ENCODE assay signal across 10 cellular contexts in genomic region chr18:63980027-63980426, GRCh38. TPM values are rescaled to one million over a fixed set of nuclear protein-coding genes. Genes with fewer than 3 reads are reported as not detected.
DNase-seq lines count a peak whose midpoint lies in the region; ATAC-seq, FAIRE-seq and TF ChIP-seq lines count a peak whose summit lies in the region.
"Had no signal": no experiment of that assay in that cellular context is flagged by ENCODE, and none has a peak within 500 bp of the region (broad histone marks: within the 10 kb centered on the region; RNA-seq: fewer than 3 reads in every experiment).

No MANE protein-coding gene starts in this region.

- H3K4me1 Mint-ChIP-seq in HFFc6 (ENCODE audit: low read depth) = peaks cover 30% of the 10 kb centered on the region

- DNase-seq in HFFc6 = no peak
- no peak for DNase-seq in ascending aorta (ENCODE audit: low spot score in 2 of 2)
- DNase-seq in left lobe of liver (ENCODE audit: low spot score) = no peak
- DNase-seq in pons (ENCODE audit: low spot score) = no peak
- no peak for DNase-seq in D721Med (ENCODE audit: insufficient read length, low spot score)
- DNase-seq in DMS153 treated with DMSO at 0.1 percent for 48 hours (lab: John Stamatoyannopoulos, UW; ENCODE audit: unreplicated experiment) = no peak
- DNase-seq: effector memory CD4-positive, alpha-beta T cell had no signal

- H3K9me3 ChIP-seq in ascending aorta = no peaks in the 10 kb centered on the region
- H3K9me3 ChIP-seq in stomach smooth muscle (ENCODE audit: control insufficient read depth in 2 of 2, low read length in 2 of 2) = no peaks in the 10 kb centered on the region
- H3K9me3 ChIP-seq: heart right ventricle had no signal

- H3K27ac Mint-ChIP-seq in HFFc6 = peak overlapping the region; percentile 75

- TF ChIP-seq CTCF in HFFc6 (IDR thresholded peaks at IDR 0.05) (no peak), ascending aorta (IDR thresholded peaks at IDR 0.05) (no peak), D721Med (IDR thresholded peaks at IDR 0.05; ENCODE audit: insufficient read depth, missing control alignments) (no peak)

- H3K4me1 ChIP-seq in ascending aorta (no peaks in the 10 kb centered on the region), stomach smooth muscle (ENCODE audit: control insufficient read depth, insufficient read depth, low read length) (peaks cover 5% of the 10 kb centered on the region)

- no peaks in the 10 kb centered on the region for H3K27me3 ChIP-seq in ascending aorta
- no peaks in the 10 kb centered on the region for H3K27me3 ChIP-seq in stomach smooth muscle (ENCODE audit: control insufficient read depth in 1 of 2, insufficient read depth in 2 of 2, low read length in 2 of 2)
- H3K27me3 ChIP-seq: heart right ventricle had no signal

- H3K4me3 ChIP-seq in ascending aorta (peak overlapping the region in 1 of 2 donors; percentile 43), stomach smooth muscle (ENCODE audit: low read length in 2 of 2) (peak overlapping the region; percentile 58 to 66)

- intact Hi-C loops in ascending aorta (cut with DNase I) = no loop called here

- peak overlapping the region; percentile 51 to 69 for H3K9ac ChIP-seq in stomach smooth muscle (ENCODE audit: low read length in 2 of 2)

- H3K9me3 Mint-ChIP-seq in HFFc6 = no peaks in the 10 kb centered on the region
- H3K9me3 Mint-ChIP-seq: activated T-cell treated with anti-CD3 and anti-CD28 coated beads, Interleukin-2, amount 50 U/mL, for 4 hours had no signal

- ATAC-seq in left lobe of liver = peak; percentile 54

- peaks cover 17% of the 10 kb centered on the region for H3K36me3 Mint-ChIP-seq in HFFc6 (ENCODE audit: low read depth)

- peaks cover 20 to 39% of the 10 kb centered on the region in 2 donors for H3K36me3 ChIP-seq in ascending aorta
- peaks cover 4 to 9% of the 10 kb centered on the region in 2 donors for H3K36me3 ChIP-seq in stomach smooth muscle (ENCODE audit: control insufficient read depth in 2 of 2, insufficient read depth in 2 of 2, low read length in 2 of 2)

- FAIRE-seq in D721Med (lab: Jason Lieb, UNC) = no peak

- H3K27me3 Mint-ChIP-seq in HFFc6 (ENCODE audit: insufficient read depth) = no peaks in the 10 kb centered on the region

- H3K27ac ChIP-seq in ascending aorta = peak overlapping the region; percentile 8 to 22
- peak overlapping the region; percentile 58 for H3K27ac ChIP-seq in stomach smooth muscle (ENCODE audit: low read length)

- H3K4me3 Mint-ChIP-seq in HFFc6 = peak overlapping the region; percentile 83; the same call in 1 of the 2 replicates
- H3K4me3 Mint-ChIP-seq: activated T-cell treated with anti-CD3 and anti-CD28 coated beads, Interleukin-2, amount 50 U/mL, for 4 hours had no signal

RNA-seq across cellular contexts. Expression of gene SERPINB8, which starts 10.1 kb away (rescaled TPM):
- total RNA-seq in HFFc6 (2021; fragmentation: NEBNext Ultra II Directional; extraction: Animal tissue kit (Norgen Biotek cat#: 25700)) = 10 to 100 TPM; 32.6 to 42.9 (median 36.9) TPM
- total RNA-seq in ascending aorta = 4.5 TPM
- 4.0 TPM for total RNA-seq in left lobe of liver

RNA-seq across cellular contexts. Expression of gene HMSD, which starts 30.9 kb away (rescaled TPM):
- under 1 TPM in 2 of 6 experiments, not detected in 4; 0.21 to 0.38 TPM for total RNA-seq in HFFc6 (2021; fragmentation: NEBNext Ultra II Directional; extraction: Animal tissue kit (Norgen Biotek cat#: 25700))
- total RNA-seq in ascending aorta (not detected), left lobe of liver (0.23 TPM)
